In genomic region chr6:63245908-63246307, GRCh38 we compare ENCODE assay signal across 15 cellular contexts. TPM values are rescaled to one million over a fixed set of nuclear protein-coding genes. Genes with fewer than 3 reads are reported as not detected.
DNase-seq lines count a peak whose midpoint lies in the region; ATAC-seq and TF ChIP-seq lines count a peak whose summit lies in the region.
"Had no signal": no experiment of that assay in that cellular context is flagged by ENCODE, and none has a peak within 500 bp of the region (broad histone marks: within the 10 kb centered on the region; RNA-seq: fewer than 3 reads in every experiment).

No MANE protein-coding gene starts in this region.

- no peak for TF ChIP-seq POLR2A in thyroid gland (IDR thresholded peaks at IDR 0.05)
- TF ChIP-seq POLR2A in upper lobe of left lung (IDR thresholded peaks at IDR 0.05) = no peak

- no peak overlapping the region for H3K27ac ChIP-seq in RWPE2 (ENCODE audit: poor library complexity, severe bottlenecking)
- no peak overlapping the region for H3K27ac ChIP-seq in thyroid gland
- H3K27ac ChIP-seq in upper lobe of left lung = no peak overlapping the region

- H3K27me3 ChIP-seq in RWPE2 (ENCODE audit: insufficient read depth, poor library complexity, severe bottlenecking) (no peaks in the 10 kb centered on the region), thyroid gland (no peaks in the 10 kb centered on the region), upper lobe of left lung (no peaks in the 10 kb centered on the region)

- H3K36me3 ChIP-seq in RWPE2 (ENCODE audit: low read depth) (no peaks in the 10 kb centered on the region), thyroid gland (no peaks in the 10 kb centered on the region), upper lobe of left lung (no peaks in the 10 kb centered on the region)

- TF ChIP-seq EP300 in upper lobe of left lung (IDR thresholded peaks at IDR 0.05) = no peak

- DNase-seq in SHP77 treated with DMSO at 0.1 percent for 48 hours (lab: John Stamatoyannopoulos, UW) (peak; percentile 13), SHP77 (lab: John Stamatoyannopoulos, UW) (no peak), RWPE2 (ENCODE audit: low spot score) (no peak), thyroid gland (no peak), upper lobe of left lung (no peak), kidney tubule cell (ENCODE audit: low spot score) (no peak)
- DNase-seq in stimulated activated CD4-positive, alpha-beta T cell treated with anti-CD3 and anti-CD28 coated beads, Interleukin-2, amount 100 ng/mL, for 48 hours = no peak
- DNase-seq: activated CD4-positive, alpha-beta T cell treated with anti-CD3 and anti-CD28 coated beads for 1 hour; activated naive CD4-positive, alpha-beta T cell treated with Interleukin-2 at 50 U/mL for 16 hours; immature natural killer cell; naive thymus-derived CD8-positive, alpha-beta T cell; NCI-H187; stimulated activated CD4-positive, alpha-beta T cell treated with anti-CD3 and anti-CD28 coated beads, Interleukin-12 subunit alpha, Interleukin-12 subunit beta, amount 100 ng/mL, for 4 hours had no signal

- H3K4me1 ChIP-seq in RWPE2 (ENCODE audit: insufficient read depth, poor library complexity, severe bottlenecking) = no peaks in the 10 kb centered on the region
- no peaks in the 10 kb centered on the region for H3K4me1 ChIP-seq in thyroid gland
- no peaks in the 10 kb centered on the region for H3K4me1 ChIP-seq in upper lobe of left lung

- ATAC-seq in HG02884 (IDR thresholded peaks at IDR 0.05; ENCODE audit: unreplicated experiment) = peak; percentile 48
- ATAC-seq in RWPE2 (ENCODE audit: low read depth) = peak; percentile 67
- ATAC-seq in upper lobe of left lung (ENCODE audit: low FRiP score in 2 of 2) = no peak
- ATAC-seq: naive thymus-derived CD8-positive, alpha-beta T cell; stimulated activated effector memory CD8-positive, alpha-beta T cell treated with anti-CD3 and anti-CD28 coated beads, Interleukin-12 subunit alpha, Interleukin-12 subunit beta, amount 100 ng/mL, for 72 hours had no signal

- TF ChIP-seq CTCF in RWPE2 (IDR thresholded peaks at IDR 0.05; ENCODE audit: poor library complexity, severe bottlenecking) (peak; percentile 26), thyroid gland (IDR thresholded peaks at IDR 0.05) (no peak), upper lobe of left lung (IDR thresholded peaks at IDR 0.05) (no peak)

- WGBS in thyroid gland, 2 donors = 89 to 92% methylated on average over 1 of the region's 1 CpG
- 84 to 87% methylated on average over 1 of the region's 1 CpG for WGBS in upper lobe of left lung, 2 donors

- H3K9me3 ChIP-seq in RWPE2 (ENCODE audit: severe bottlenecking) (no peaks in the 10 kb centered on the region), thyroid gland (no peaks in the 10 kb centered on the region), upper lobe of left lung (no peaks in the 10 kb centered on the region)

- H3K4me3 ChIP-seq in RWPE2 (ENCODE audit: severe bottlenecking) = no peak overlapping the region
- no peak overlapping the region for H3K4me3 ChIP-seq in thyroid gland (replicated peaks in 1 of 3)
- no peak overlapping the region for H3K4me3 ChIP-seq in upper lobe of left lung

- intact Hi-C loops in thyroid gland (cut with DNase I) = no loop called here

RNA-seq across cellular contexts. Expression of gene FKBP1C, which starts 34.6 kb away (rescaled TPM):
- under 1 TPM in 3 of 4 donors, not detected in 1; 0.40 to 0.49 (median 0.45) TPM for total RNA-seq in thyroid gland
- total RNA-seq in upper lobe of left lung = 1 to 10 TPM in 2 of 6 donors, not detected in 4; 1.2 to 1.3 TPM

Comparison
In these comparisons a context has a peak if more than half of its experiments do, and no peak if none do; other contexts are left out.
1. ATAC-seq: peak in HG02884 (single experiment) and RWPE2 (single experiment); none in upper lobe of left lung (0 of 2).